Comparison of ENCODE assay signal across 8 cellular contexts in genomic region chr5:177309351-177310191, GRCh38. TPM values are rescaled to one million over a fixed set of nuclear protein-coding genes. Genes with fewer than 3 reads are reported as not detected.
DNase-seq lines count a peak whose midpoint lies in the region; ATAC-seq, FAIRE-seq and TF ChIP-seq lines count a peak whose summit lies in the region.

No MANE protein-coding gene starts in this region.

- intact Hi-C loops in endothelial cell of umbilical vein (cut with micrococcal nuclease) = loop anchor here (2.0 to 5.0 kb wide), 4 partner anchors 58 to 657 kb away; no protein-coding TSS in a partner anchor

- H3K9me1 ChIP-seq in endothelial cell of umbilical vein (replicated peaks; ENCODE audit: control insufficient read depth, extremely low read depth, insufficient read depth, low read length) = no peaks in the 10 kb centered on the region

- no peak for ATAC-seq in thoracic aorta (ENCODE audit: insufficient number of reproducible peaks, low FRiP score, low read depth)
- no peak for ATAC-seq in GM19467 (IDR thresholded peaks at IDR 0.05; ENCODE audit: unreplicated experiment)

- H2AK5ac ChIP-seq in H9 (ENCODE audit: insufficient read length, low read length) = no peak overlapping the region

- no peak overlapping the region for H3K18ac ChIP-seq in H9 (ENCODE audit: insufficient read length, low read depth, low read length)

- H3K27ac ChIP-seq in H9 (ENCODE audit: insufficient read length, low read depth, low read length) (no peak overlapping the region), endothelial cell of umbilical vein (ENCODE audit: insufficient read depth, low read depth, low read length) (no peak overlapping the region), thoracic aorta (no peak overlapping the region)

- H4K20me1 ChIP-seq in H9 (ENCODE audit: control insufficient read depth, insufficient read depth, insufficient read length) = peaks cover 5% of the 10 kb centered on the region
- H4K20me1 ChIP-seq in endothelial cell of umbilical vein (replicated peaks; ENCODE audit: control insufficient read depth, extremely low read depth, insufficient read depth, low read length) = no peaks in the 10 kb centered on the region

- CTCF ChIA-PET in endothelial cell of umbilical vein (lab: Charles Lee) = interaction anchor here (0.6 to 3.4 kb wide), 45 partner anchors 9 to 862 kb away, joined by 3 to 45 read pairs (median 5); partner anchors contain the start of genes FGFR4, GRK6, LMAN2 and NSD1

- H3T11ph ChIP-seq in H9 (ENCODE audit: low read length) = no peak overlapping the region

- H3K27me3 ChIP-seq in H9 (ENCODE audit: insufficient read depth, low read length) = no peaks in the 10 kb centered on the region
- no peaks in the 10 kb centered on the region for H3K27me3 ChIP-seq in endothelial cell of umbilical vein (ENCODE audit: control insufficient read depth in 2 of 2, insufficient read depth in 2 of 2, low read length in 2 of 2)
- H3K27me3 ChIP-seq in thoracic aorta (replicated peaks; ENCODE audit: insufficient read depth) = no peaks in the 10 kb centered on the region

- H3K79me2 ChIP-seq in H9 (ENCODE audit: insufficient read depth, low read length) = peaks cover 2% of the 10 kb centered on the region; the same call in 1 of the 2 replicates
- H3K79me2 ChIP-seq in endothelial cell of umbilical vein (ENCODE audit: control insufficient read depth, insufficient read depth, low read length) = peaks cover 26% of the 10 kb centered on the region

- no peak overlapping the region for H2BK12ac ChIP-seq in H9 (ENCODE audit: insufficient read length, low read depth, low read length)

- H3K9me3 Mint-ChIP-seq in H9 = no peaks in the 10 kb centered on the region
- H3K9me3 Mint-ChIP-seq in nephron = no peaks in the 10 kb centered on the region

- H3K36me3 ChIP-seq in endothelial cell of umbilical vein (ENCODE audit: control insufficient read depth in 2 of 2, extremely low read depth in 1 of 2, insufficient read depth in 2 of 2, low read length in 2 of 2) = peaks cover 0 to 13% of the 10 kb centered on the region in 2 experiments
- peaks cover 14% of the 10 kb centered on the region for H3K36me3 ChIP-seq in thoracic aorta

- no peak overlapping the region for H3K9ac ChIP-seq in H9 (ENCODE audit: extremely low read depth, insufficient read length, low read length)
- H3K9ac ChIP-seq in endothelial cell of umbilical vein (replicated peaks; ENCODE audit: extremely low read depth, insufficient read depth, low read length) = no peak overlapping the region

- POLR2A ChIA-PET in endothelial cell of umbilical vein (lab: Charles Lee) = interaction anchor here (0.7 to 1.3 kb wide), 2 partner anchors 42 to 63 kb away, joined by 3 to 4 read pairs; partner anchors contain the start of gene LMAN2

- H2AFZ ChIP-seq in H9 (ENCODE audit: low read length) = no peak overlapping the region
- H2AFZ ChIP-seq in endothelial cell of umbilical vein (ENCODE audit: low read depth, low read length) = no peak overlapping the region

- H2BK15ac ChIP-seq in H9 (ENCODE audit: low read depth, low read length) = no peak overlapping the region

- H3K4me3 Mint-ChIP-seq in H9 = peak overlapping the region; percentile 44 to 70; a peak in 4 of 5 replicates
- H3K4me3 Mint-ChIP-seq in nephron = peak overlapping the region; percentile 75 to 85 (median 79)

- H3K27ac Mint-ChIP-seq in H9 (0 out of 7 replicates have a peak overlapping the region, but pooled peaks of 2 of the 3 experiments have one; percentile 53 to 55), nephron (peak overlapping the region in 2 of 3 experiments; percentile 8 to 9)

- no peak overlapping the region for H4K5ac ChIP-seq in H9 (ENCODE audit: insufficient read length, low read depth, low read length)

- peaks cover 14% of the 10 kb centered on the region for H3K23me2 ChIP-seq in H9 (ENCODE audit: insufficient read length, low read depth, low read length, poor library complexity, severe bottlenecking)

- H2BK5ac ChIP-seq in H9 (ENCODE audit: insufficient read length, low read length) = no peak overlapping the region

- BruUV-seq in endothelial cell of umbilical vein (replicated peaks; lab: Mats Ljungman, UMichigan) = no TSS peak

- H3K4me1 ChIP-seq in H9 (ENCODE audit: insufficient read depth, low read length) (no peaks in the 10 kb centered on the region), endothelial cell of umbilical vein (ENCODE audit: control insufficient read depth, extremely low read depth, insufficient read depth, low read length) (peaks cover 32% of the 10 kb centered on the region), thoracic aorta (ENCODE audit: control insufficient read depth in 1 of 2, low read depth in 2 of 2) (peaks cover 14 to 36% of the 10 kb centered on the region in 2 donors)

- H3K36me3 Mint-ChIP-seq in H9 (ENCODE audit: insufficient read depth in 1 of 3, low read depth in 3 of 3) (peaks cover 22 to 30% (median 26%) of the 10 kb centered on the region in 3 experiments), nephron (ENCODE audit: low read depth) (peaks cover 21% of the 10 kb centered on the region)

- dilution Hi-C loops in endothelial cell of umbilical vein (cut with MboI; ENCODE audit: extremely low pct_ligation_motif_present, low sequenced_read_pairs) = no loop called here

- H3K4me3 ChIP-seq in endothelial cell of umbilical vein (replicated peaks in 1 of 3; ENCODE audit: insufficient read depth in 1 of 3, low read depth in 1 of 3, low read length in 3 of 3) (no peak overlapping the region), thoracic aorta (no peak overlapping the region)

- FAIRE-seq in endothelial cell of umbilical vein (lab: Jason Lieb, UNC) = peak; percentile 86

- no peak overlapping the region for H3K23ac ChIP-seq in H9 (ENCODE audit: insufficient read length, low read depth, low read length)

- H2BK120ac ChIP-seq in H9 (ENCODE audit: low read depth, low read length, poor library complexity, severe bottlenecking) = no peak overlapping the region

- H3K4me1 Mint-ChIP-seq in H9 (peaks cover 22 to 25% of the 10 kb centered on the region in 2 experiments), nephron (peaks cover 37% of the 10 kb centered on the region)

- H3K79me1 ChIP-seq in H9 (ENCODE audit: insufficient read depth, low read depth, low read length, poor library complexity, severe bottlenecking) = no peaks in the 10 kb centered on the region

- DNase-seq in AG20443 (ENCODE audit: low spot score) = peak; percentile 74
- DNase-seq in H9 = peak; percentile 96
- peak; percentile 38 for DNase-seq in NOMO-1 treated with dmso at 0.1 percent for 144 hours (lab: John Stamatoyannopoulos, UW; ENCODE audit: unreplicated experiment)
- DNase-seq in activated CD8-positive, alpha-beta memory T cell treated with anti-CD3 and anti-CD28 coated beads for 24 hours = peak; percentile 85
- peak; percentile 73 for DNase-seq in endothelial cell of umbilical vein (ENCODE audit: low read depth, low spot score)
- DNase-seq in thoracic aorta (ENCODE audit: low spot score) = no peak

- TF ChIP-seq CTCF in H9 (conservative IDR thresholded peaks at IDR 0.05) (peak; percentile 98), endothelial cell of umbilical vein (IDR thresholded peaks at IDR 0.05; ENCODE audit: extremely low read depth in 1 of 2, insufficient read depth in 1 of 2, low read depth in 1 of 2, low read length in 2 of 2) (peak; percentile 95), nephron (IDR thresholded peaks at IDR 0.05; ENCODE audit: unreplicated experiment in 3 of 3) (peak; percentile 72 to 82 (median 72)), thoracic aorta (IDR thresholded peaks at IDR 0.05) (peak; percentile 77)

- H3K27me3 Mint-ChIP-seq in H9 (ENCODE audit: low read depth) (no peaks in the 10 kb centered on the region; the same call in 1 of the 2 replicates), nephron (ENCODE audit: low read depth) (no peaks in the 10 kb centered on the region)

- H3K4me2 ChIP-seq in H9 (ENCODE audit: insufficient read depth, insufficient read length, low read length) = no peak overlapping the region
- H3K4me2 ChIP-seq in endothelial cell of umbilical vein (ENCODE audit: insufficient read depth, low read length) = no peak overlapping the region

- no peak overlapping the region for H3K4ac ChIP-seq in H9 (ENCODE audit: low read depth, low read length)

- no peak overlapping the region for H4K8ac ChIP-seq in H9 (replicated peaks; ENCODE audit: insufficient read length, low read depth, low read length)

- no peak overlapping the region for H2BK20ac ChIP-seq in H9 (ENCODE audit: low read depth, low read length, poor library complexity, severe bottlenecking)

- no peak for TF ChIP-seq POLR2A in endothelial cell of umbilical vein (IDR thresholded peaks at IDR 0.05; ENCODE audit: low read depth, low read length)

- no peaks in the 10 kb centered on the region for H3K9me3 ChIP-seq in H9 (ENCODE audit: control insufficient read depth, low read depth, low read length)
- no peaks in the 10 kb centered on the region for H3K9me3 ChIP-seq in endothelial cell of umbilical vein (replicated peaks; ENCODE audit: control insufficient read depth, insufficient read depth, low read length)
- no peaks in the 10 kb centered on the region for H3K9me3 ChIP-seq in thoracic aorta

- H3K56ac ChIP-seq in H9 (ENCODE audit: insufficient read length, low read depth, low read length) = no peak overlapping the region

- no peak overlapping the region for H3K14ac ChIP-seq in H9 (ENCODE audit: insufficient read depth, low read length)

- WGBS in H9 (ENCODE audit: extremely low coverage, insufficient read length, low lambda C conversion rate) = no CpG with 5 or more reads among the region's 10 CpGs

- no peak overlapping the region for H4K91ac ChIP-seq in H9 (ENCODE audit: insufficient read length, low read depth, low read length)

RNA-seq across cellular contexts. Expression of gene MXD3, which starts 2.1 kb away (rescaled TPM):
- total RNA-seq in H9 (2021) = 9.8 and 10.9 TPM in 2 replicates
- total RNA-seq in endothelial cell of umbilical vein = 30.5 and 44.2 TPM in 2 replicates
- polyA plus RNA-seq in endothelial cell of umbilical vein = 38.4 and 49.9 TPM in 2 replicates
- 13.9 and 28.1 TPM in 2 replicates for polyA plus RNA-seq in endothelial cell of umbilical vein (2011; cell fraction: cytosol; rRNA removed)
- polyA plus RNA-seq in endothelial cell of umbilical vein (2011; cell fraction: nucleus; rRNA removed) = 37.6 and 47.7 TPM in 2 replicates
- 5.6 and 6.2 TPM in 2 replicates for polyA plus RNA-seq in endothelial cell of umbilical vein (2012)
- polyA minus RNA-seq in endothelial cell of umbilical vein = 7.9 and 9.5 TPM in 2 replicates
- 17.3 TPM for polyA minus RNA-seq in endothelial cell of umbilical vein (2011; cell fraction: cytosol; rRNA and poly(A)+ RNA removed)
- 10.5 and 18.2 TPM in 2 replicates for polyA minus RNA-seq in endothelial cell of umbilical vein (2011; cell fraction: nucleus; rRNA and poly(A)+ RNA removed)
- 10 to 100 TPM; 11.9 to 17.6 TPM for total RNA-seq in thoracic aorta

RNA-seq across cellular contexts. Expression of gene PRELID1, which starts 6.0 kb away (rescaled TPM):
- total RNA-seq in H9 (2021) (212 and 213 TPM in 2 replicates), endothelial cell of umbilical vein (201 and 203 TPM in 2 replicates), thoracic aorta (10 to 100 TPM; 42.2 to 54.0 TPM)
- 293 and 356 TPM in 2 replicates for polyA plus RNA-seq in endothelial cell of umbilical vein
- polyA plus RNA-seq in endothelial cell of umbilical vein (2011; cell fraction: cytosol; rRNA removed) = 308 and 363 TPM in 2 replicates
- polyA plus RNA-seq in endothelial cell of umbilical vein (2011; cell fraction: nucleus; rRNA removed) = 110 and 116 TPM in 2 replicates
- polyA plus RNA-seq in endothelial cell of umbilical vein (2012) = 140 and 160 TPM in 2 replicates
- 116 and 133 TPM in 2 replicates for polyA minus RNA-seq in endothelial cell of umbilical vein
- polyA minus RNA-seq in endothelial cell of umbilical vein (2011; cell fraction: cytosol; rRNA and poly(A)+ RNA removed) = 138 TPM
- polyA minus RNA-seq in endothelial cell of umbilical vein (2011; cell fraction: nucleus; rRNA and poly(A)+ RNA removed) = 22.7 TPM in 2 replicates

RNA-seq across cellular contexts. Expression of gene RAB24, which starts 6.1 kb away (rescaled TPM):
- total RNA-seq in H9 (2021) = 17.6 and 18.6 TPM in 2 replicates
- total RNA-seq in endothelial cell of umbilical vein = 20.6 and 20.7 TPM in 2 replicates
- polyA plus RNA-seq in endothelial cell of umbilical vein = 43.6 and 44.0 TPM in 2 replicates
- 32.0 and 40.5 TPM in 2 replicates for polyA plus RNA-seq in endothelial cell of umbilical vein (2011; cell fraction: cytosol; rRNA removed)
- 103 and 115 TPM in 2 replicates for polyA plus RNA-seq in endothelial cell of umbilical vein (2011; cell fraction: nucleus; rRNA removed)
- polyA plus RNA-seq in endothelial cell of umbilical vein (2012) = 14.9 and 21.9 TPM in 2 replicates
- 12.3 and 12.4 TPM in 2 replicates for polyA minus RNA-seq in endothelial cell of umbilical vein
- polyA minus RNA-seq in endothelial cell of umbilical vein (2011; cell fraction: cytosol; rRNA and poly(A)+ RNA removed) = 6.3 TPM
- 7.5 and 10.4 TPM in 2 replicates for polyA minus RNA-seq in endothelial cell of umbilical vein (2011; cell fraction: nucleus; rRNA and poly(A)+ RNA removed)
- 10 to 100 TPM; 23.8 to 35.2 TPM for total RNA-seq in thoracic aorta

RNA-seq across cellular contexts. Expression of gene LMAN2, which starts 41.9 kb away (rescaled TPM):
- total RNA-seq in H9 (2021) (105 and 106 TPM in 2 replicates), endothelial cell of umbilical vein (151 and 160 TPM in 2 replicates), thoracic aorta (100 to 1,000 TPM; 159 to 167 TPM)
- polyA plus RNA-seq in endothelial cell of umbilical vein = 370 and 475 TPM in 2 replicates
- polyA plus RNA-seq in endothelial cell of umbilical vein (2011; cell fraction: cytosol; rRNA removed) = 338 and 363 TPM in 2 replicates
- 205 and 244 TPM in 2 replicates for polyA plus RNA-seq in endothelial cell of umbilical vein (2011; cell fraction: nucleus; rRNA removed)
- polyA plus RNA-seq in endothelial cell of umbilical vein (2012) = 154 and 161 TPM in 2 replicates
- 316 and 343 TPM in 2 replicates for polyA minus RNA-seq in endothelial cell of umbilical vein
- 192 TPM for polyA minus RNA-seq in endothelial cell of umbilical vein (2011; cell fraction: cytosol; rRNA and poly(A)+ RNA removed)
- 84.3 and 117 TPM in 2 replicates for polyA minus RNA-seq in endothelial cell of umbilical vein (2011; cell fraction: nucleus; rRNA and poly(A)+ RNA removed)

RNA-seq across cellular contexts. Expression of gene RGS14, which starts 48.2 kb away (rescaled TPM):
- total RNA-seq in H9 (2021) = 12.3 and 16.4 TPM in 2 replicates
- 4.3 and 4.8 TPM in 2 replicates for total RNA-seq in endothelial cell of umbilical vein
- 7.3 and 9.9 TPM in 2 replicates for polyA plus RNA-seq in endothelial cell of umbilical vein
- polyA plus RNA-seq in endothelial cell of umbilical vein (2011; cell fraction: cytosol; rRNA removed) = 5.6 and 7.6 TPM in 2 replicates
- 8.4 and 11.2 TPM in 2 replicates for polyA plus RNA-seq in endothelial cell of umbilical vein (2011; cell fraction: nucleus; rRNA removed)
- 5.1 and 7.5 TPM in 2 replicates for polyA plus RNA-seq in endothelial cell of umbilical vein (2012)
- 4.1 and 4.2 TPM in 2 replicates for polyA minus RNA-seq in endothelial cell of umbilical vein
- 1.6 TPM for polyA minus RNA-seq in endothelial cell of umbilical vein (2011; cell fraction: cytosol; rRNA and poly(A)+ RNA removed)
- polyA minus RNA-seq in endothelial cell of umbilical vein (2011; cell fraction: nucleus; rRNA and poly(A)+ RNA removed) = 2.2 and 3.8 TPM in 2 replicates
- total RNA-seq in thoracic aorta = 10 to 100 TPM in 1 of 2 donors, 1 to 10 TPM in 1; 4.9 to 12.6 TPM
